In the genomic region with DNA sequence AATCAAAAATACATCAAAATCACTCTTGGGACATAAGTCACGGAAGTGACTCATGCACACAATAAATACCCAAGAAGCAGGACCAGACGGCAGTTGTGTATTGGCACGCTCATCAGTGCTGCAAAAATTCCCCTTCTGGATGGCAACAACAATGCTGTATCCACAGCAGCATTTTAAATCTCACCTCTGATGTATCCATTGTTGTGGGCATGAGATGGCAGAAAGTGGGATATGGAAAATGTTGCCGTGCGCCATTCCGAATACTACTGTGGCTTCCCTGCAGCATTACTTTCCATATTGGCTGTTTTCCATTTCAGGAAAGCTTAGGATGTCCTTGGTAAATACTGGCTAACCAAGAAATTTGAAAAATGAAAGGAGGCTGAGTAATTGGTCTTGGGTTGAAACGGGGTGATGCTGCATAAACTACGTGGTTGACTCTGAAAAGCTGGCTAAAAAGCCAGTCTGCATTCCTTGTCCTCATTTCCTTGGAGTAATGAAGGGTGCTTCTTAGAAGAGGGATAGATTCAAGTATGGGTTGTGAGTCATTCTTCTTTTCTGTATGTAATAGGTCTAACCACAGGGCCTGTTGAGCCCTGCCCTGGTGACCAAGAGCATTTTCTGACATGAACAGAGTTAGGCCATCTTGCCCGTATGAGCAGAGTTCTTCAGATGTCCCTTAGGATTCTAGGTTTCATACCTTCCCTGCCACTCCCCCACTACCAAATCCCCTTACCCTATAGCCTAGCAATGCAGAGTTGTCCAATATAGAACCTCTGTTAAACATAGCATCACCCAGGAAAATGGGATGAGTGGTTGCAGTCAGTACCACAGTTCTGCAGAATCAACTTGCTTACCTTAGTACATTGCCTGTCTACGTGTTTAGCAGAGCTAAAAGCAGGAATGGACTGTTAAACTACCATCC, we compare ENCODE assay signal across 8 cellular contexts. TPM values are rescaled to one million over a fixed set of nuclear protein-coding genes. Genes with fewer than 3 reads are reported as not detected.
DNase-seq lines count a peak whose midpoint lies in the region; TF ChIP-seq lines count a peak whose summit lies in the region.

No MANE protein-coding gene starts in this region.

- H3K9me3 Mint-ChIP-seq in activated CD4-positive, alpha-beta T cell treated with anti-CD3 and anti-CD28 coated beads, Interleukin-2, amount 10 ng/mL, durations not matched to agents 7 days and 5 days = no peaks in the 10 kb centered on the region
- H3K9me3 Mint-ChIP-seq in endothelial cell (ENCODE audit: unreplicated experiment) = no peaks in the 10 kb centered on the region

- POLR2A ChIA-PET in activated CD4-positive, alpha-beta T cell treated with anti-CD3 and anti-CD28 coated beads, Interleukin-2, amount 10 ng/mL, durations not matched to agents 7 days and 5 days (lab: Charles Lee) = no interaction called here

- TF ChIP-seq CTCF in fibroblast of pulmonary artery (IDR thresholded peaks at IDR 0.05; ENCODE audit: low read length, missing control alignments) = no peak
- TF ChIP-seq CTCF in endothelial cell (IDR thresholded peaks at IDR 0.05; ENCODE audit: unreplicated experiment) = no peak
- TF ChIP-seq CTCF in testis (IDR thresholded peaks at IDR 0.05) = no peak

- peak overlapping the region; percentile 19 for H3K27ac ChIP-seq in stomach smooth muscle (ENCODE audit: low read length)
- no peak overlapping the region for H3K27ac ChIP-seq in testis

- CTCF ChIA-PET in activated CD4-positive, alpha-beta T cell treated with anti-CD3 and anti-CD28 coated beads, Interleukin-2, amount 10 ng/mL, durations not matched to agents 7 days and 5 days (lab: Charles Lee) = no interaction called here

- H3K36me3 ChIP-seq in stomach smooth muscle (ENCODE audit: control insufficient read depth in 2 of 2, insufficient read depth in 2 of 2, low read length in 2 of 2) (peaks cover 3 to 11% of the 10 kb centered on the region in 2 donors), testis (ENCODE audit: low read depth, missing control alignments) (no peaks in the 10 kb centered on the region)

- no peak overlapping the region for H3K9ac ChIP-seq in stomach smooth muscle (ENCODE audit: low read length in 2 of 2)

- no peak overlapping the region for H3K4me3 Mint-ChIP-seq in activated CD4-positive, alpha-beta T cell treated with anti-CD3 and anti-CD28 coated beads, Interleukin-2, amount 10 ng/mL, durations not matched to agents 7 days and 5 days
- H3K4me3 Mint-ChIP-seq in endothelial cell (ENCODE audit: unreplicated experiment) = no peak overlapping the region

- H3K9me3 ChIP-seq in stomach smooth muscle (ENCODE audit: control insufficient read depth in 2 of 2, low read length in 2 of 2) (no peaks in the 10 kb centered on the region), testis (no peaks in the 10 kb centered on the region)

- 87 to 94% methylated on average over 10 of the region's 10 CpGs for WGBS in testis, 2 donors

- peaks cover 17% of the 10 kb centered on the region for H3K4me1 ChIP-seq in stomach smooth muscle (ENCODE audit: control insufficient read depth, insufficient read depth, low read length)
- H3K4me1 ChIP-seq in testis = peaks cover 3% of the 10 kb centered on the region

- TF ChIP-seq POLR2A in Raji (IDR thresholded peaks at IDR 0.05; ENCODE audit: insufficient read depth, low read depth, low read length) = peak; percentile 22; the same call in 1 of the 2 replicates
- no peak for TF ChIP-seq POLR2A in testis (IDR thresholded peaks at IDR 0.05)

- no peaks in the 10 kb centered on the region for H3K27me3 Mint-ChIP-seq in activated CD4-positive, alpha-beta T cell treated with anti-CD3 and anti-CD28 coated beads, Interleukin-2, amount 10 ng/mL, durations not matched to agents 7 days and 5 days
- no peaks in the 10 kb centered on the region for H3K27me3 Mint-ChIP-seq in endothelial cell (ENCODE audit: unreplicated experiment)

- H3K4me1 Mint-ChIP-seq in activated CD4-positive, alpha-beta T cell treated with anti-CD3 and anti-CD28 coated beads, Interleukin-2, amount 10 ng/mL, durations not matched to agents 7 days and 5 days = peaks cover 41% of the 10 kb centered on the region
- H3K4me1 Mint-ChIP-seq in endothelial cell (ENCODE audit: unreplicated experiment) = peaks cover 4% of the 10 kb centered on the region

- peaks cover 44% of the 10 kb centered on the region for H3K36me3 Mint-ChIP-seq in activated CD4-positive, alpha-beta T cell treated with anti-CD3 and anti-CD28 coated beads, Interleukin-2, amount 10 ng/mL, durations not matched to agents 7 days and 5 days (ENCODE audit: low read depth)
- H3K36me3 Mint-ChIP-seq in endothelial cell (ENCODE audit: low read depth, unreplicated experiment) = peaks cover 4% of the 10 kb centered on the region

- peak overlapping the region; percentile 15 for H3K27ac Mint-ChIP-seq in activated CD4-positive, alpha-beta T cell treated with anti-CD3 and anti-CD28 coated beads, Interleukin-2, amount 10 ng/mL, durations not matched to agents 7 days and 5 days
- H3K27ac Mint-ChIP-seq in endothelial cell (ENCODE audit: unreplicated experiment) = no peak overlapping the region

- no peaks in the 10 kb centered on the region for H3K27me3 ChIP-seq in stomach smooth muscle (ENCODE audit: control insufficient read depth in 1 of 2, insufficient read depth in 2 of 2, low read length in 2 of 2)
- no peaks in the 10 kb centered on the region for H3K27me3 ChIP-seq in testis

- intact Hi-C loops in testis (cut with DNase I; ENCODE audit: low total_unique reads) = no loop called here

- DNase-seq in activated CD4-positive, alpha-beta T cell treated with anti-CD3 and anti-CD28 coated beads, Interleukin-2, amount 10 ng/mL, durations not matched to agents 7 days and 5 days = no peak
- no peak for DNase-seq in activated CD4-positive, alpha-beta T cell treated with anti-CD3 and anti-CD28 coated beads, Interleukin-2, amount 50 U/mL, for 1 hour
- DNase-seq in fibroblast of pulmonary artery (ENCODE audit: low read depth) = peak; percentile 91
- DNase-seq in endothelial cell (ENCODE audit: low spot score) = no peak
- DNase-seq in testis = no peak
- no peak for DNase-seq in stimulated activated CD4-positive, alpha-beta T cell treated with anti-CD3 and anti-CD28 coated beads, Interleukin-2, amount 100 ng/mL, for 24 hours

- H3K4me3 ChIP-seq in fibroblast of pulmonary artery (replicated peaks; ENCODE audit: low read depth, low read length) (no peak overlapping the region), stomach smooth muscle (ENCODE audit: low read length in 2 of 2) (no peak overlapping the region), testis (no peak overlapping the region)

RNA-seq across cellular contexts. Expression of gene TOMM7, which starts 36.3 kb away (rescaled TPM):
- total RNA-seq in activated CD4-positive, alpha-beta T cell treated with anti-CD3 and anti-CD28 coated beads, Interleukin-2, amount 10 ng/mL, durations not matched to agents 7 days and 5 days = 100 to 1,000 TPM; 188 to 288 TPM
- total RNA-seq in endothelial cell (ENCODE audit: unreplicated experiment) = 191 TPM
- total RNA-seq in testis = 100 to 1,000 TPM in 1 of 2 donors, 10 to 100 TPM in 1; 87.7 to 141 TPM
- polyA plus RNA-seq in testis (ENCODE audit: insufficient read depth, low read depth, low replicate concordance) = 499 TPM
